Comparison of ENCODE assay signal across 16 cellular contexts in the genomic region with DNA sequence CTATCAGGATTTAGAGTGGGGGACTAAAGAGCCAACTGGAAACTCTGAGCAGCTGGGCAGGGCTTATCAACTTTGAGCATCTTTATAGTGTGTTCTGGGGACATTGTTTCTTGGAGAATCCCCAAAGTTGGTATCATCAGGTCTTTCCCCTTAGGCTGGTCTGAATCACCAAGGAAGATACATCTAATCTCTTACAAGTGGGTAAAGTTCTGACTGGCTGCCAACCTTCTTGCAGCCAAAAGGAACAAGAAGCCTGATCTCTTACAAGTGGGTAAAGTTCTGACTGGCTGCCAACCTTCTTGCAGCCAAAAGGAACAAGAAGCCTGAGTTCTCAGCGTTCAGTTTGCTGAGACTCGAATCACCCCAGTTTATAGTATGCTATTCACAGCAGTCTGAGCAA. TPM values are rescaled to one million over a fixed set of nuclear protein-coding genes. Genes with fewer than 3 reads are reported as not detected.
DNase-seq lines count a peak whose midpoint lies in the region; ATAC-seq and TF ChIP-seq lines count a peak whose summit lies in the region.
"Had no signal": no experiment of that assay in that cellular context is flagged by ENCODE, and none has a peak within 500 bp of the region (broad histone marks: within the 10 kb centered on the region; RNA-seq: fewer than 3 reads in every experiment).

No MANE protein-coding gene starts in this region.

- TF ChIP-seq CTCF in breast epithelium (IDR thresholded peaks at IDR 0.05) (no peak), prostate gland (IDR thresholded peaks at IDR 0.05) (no peak)

- no peaks in the 10 kb centered on the region for H3K9me3 ChIP-seq in MG63
- no peaks in the 10 kb centered on the region for H3K9me3 ChIP-seq in breast epithelium
- no peaks in the 10 kb centered on the region for H3K9me3 ChIP-seq in prostate gland
- H3K9me3 ChIP-seq: psoas muscle had no signal

- H3K27me3 ChIP-seq in MG63 (0 out of 2 replicates have a peak, but pooled peaks cover 2% of the 10 kb centered on the region), breast epithelium (no peaks in the 10 kb centered on the region), prostate gland (replicated peaks; ENCODE audit: insufficient read depth) (no peaks in the 10 kb centered on the region)

- intact Hi-C loops in breast epithelium (cut with DNase I; ENCODE audit: low total_unique reads) = no loop called here
- intact Hi-C loops in prostate gland (cut with DNase I) = no loop called here
- intact Hi-C loops in cardiac septum (cut with DNase I) = no loop called here

- H3K4me3 ChIP-seq in MG63 (no peak overlapping the region), breast epithelium (peak overlapping the region in 1 of 3 donors; percentile 5), prostate gland (no peak overlapping the region)
- H3K4me3 ChIP-seq: psoas muscle had no signal

- H3K27ac ChIP-seq in breast epithelium (peak overlapping the region; percentile 37 to 46), prostate gland (peak overlapping the region; percentile 63 to 70)
- H3K27ac ChIP-seq: epithelial cell of prostate, psoas muscle had no signal

- H3K4me1 ChIP-seq in breast epithelium = peaks cover 0 to 18% of the 10 kb centered on the region in 2 donors
- no peaks in the 10 kb centered on the region for H3K4me1 ChIP-seq in prostate gland (replicated peaks)

- no peak for TF ChIP-seq POLR2A in breast epithelium (IDR thresholded peaks at IDR 0.05)
- no peak for TF ChIP-seq POLR2A in prostate gland (IDR thresholded peaks at IDR 0.05)

- peak; percentile 42 for DNase-seq in DMS79 (lab: John Stamatoyannopoulos, UW)
- peak; percentile 22 for DNase-seq in MG63
- DNase-seq in breast epithelium (ENCODE audit: low spot score in 2 of 2) = no peak
- DNase-seq in prostate gland (ENCODE audit: low spot score) = peak; percentile 92
- no peak for DNase-seq in GM19240 (ENCODE audit: insufficient read length, low spot score)
- DNase-seq in cardiac septum (ENCODE audit: low spot score) = no peak
- no peak for DNase-seq in NOMO-1 (lab: John Stamatoyannopoulos, UW; ENCODE audit: unreplicated experiment in 2 of 2)
- DNase-seq: activated CD4-positive, alpha-beta T cell treated with anti-CD3 and anti-CD28 coated beads, Interleukin-2, amount 10 ng/mL, durations not matched to agents 24 days and 14 days; activated effector memory CD4-positive, alpha-beta T cell treated with anti-CD3 and anti-CD28 coated beads, Interleukin-2, amount 50 U/mL, for 16 hours; NCI-H2081 treated with DMSO at 0.1 percent for 48 hours; NK-92 treated with Interleukin-12 subunit alpha and Interleukin-12 subunit beta, amount 100 ng/mL, for 24 hours; psoas muscle; stimulated activated CD4-positive, alpha-beta T cell treated with anti-CD3 and anti-CD28 coated beads, Interleukin-2, amount 100 ng/mL, for 24 hours had no signal

- 19% methylated on average over 2 of the region's 2 CpGs for WGBS in prostate gland

- H3K36me3 ChIP-seq in MG63 (peaks cover 8% of the 10 kb centered on the region; the same call in 1 of the 2 replicates), breast epithelium (no peaks in the 10 kb centered on the region), prostate gland (no peaks in the 10 kb centered on the region)

- ATAC-seq in GM18520 (IDR thresholded peaks at IDR 0.05; ENCODE audit: unreplicated experiment) = no peak
- ATAC-seq: psoas muscle had no signal

RNA-seq across cellular contexts. Expression of a gene that starts 1.6 kb away (rescaled TPM):
- 11.3 and 19.0 TPM in 2 replicates for total RNA-seq in MG63 (2014; rRNA removed; shearing (Covaris generic); ENCODE audit: low replicate concordance)
- total RNA-seq in breast epithelium = 10 to 100 TPM; 23.7 to 61.8 (median 47.5) TPM
- 10 to 100 TPM; 35.9 to 39.3 TPM for total RNA-seq in prostate gland
- total RNA-seq in cardiac septum = 12.3 TPM

RNA-seq across cellular contexts. Expression of a gene that starts 7.4 kb away (rescaled TPM):
- not detected in 2 replicates for total RNA-seq in MG63 (2014; rRNA removed; shearing (Covaris generic); ENCODE audit: low replicate concordance)
- total RNA-seq in breast epithelium (1 to 10 TPM in 2 of 3 donors, under 1 TPM in 1; 0.98 to 1.8 (median 1.8) TPM), prostate gland (10 to 100 TPM in 1 of 2 donors, 1 to 10 TPM in 1; 2.2 to 25.0 TPM), cardiac septum (0.16 TPM)
- total RNA-seq: chondrocyte had no signal

RNA-seq across cellular contexts. Expression of a gene that starts 56.6 kb away (rescaled TPM):
- total RNA-seq in MG63 (2014; rRNA removed; shearing (Covaris generic); ENCODE audit: low replicate concordance) = not detected in 2 replicates
- under 1 TPM in 1 of 3 donors, not detected in 2; 0.29 TPM for total RNA-seq in breast epithelium
- 1 to 10 TPM; 1.2 to 1.4 TPM for total RNA-seq in prostate gland
- 0.89 TPM for total RNA-seq in cardiac septum
- total RNA-seq: activated CD4-positive, alpha-beta T cell treated with anti-CD3 and anti-CD28 coated beads, Interleukin-2, amount 10 ng/mL, durations not matched to agents 24 days and 14 days; chondrocyte had no signal

Comparison
In these comparisons a context has a peak if more than half of its experiments do, and no peak if none do; other contexts are left out.
1. DNase-seq: peak in DMS79 (single experiment), MG63 (single experiment) and prostate gland (single experiment); none in breast epithelium (0 of 2), GM19240 (single experiment), cardiac septum (single experiment) and NOMO-1 (0 of 2).